In genomic region chr6:89970609-89971337, GRCh38 we compare ENCODE assay signal across 9 cellular contexts.
DNase-seq lines count a peak whose midpoint lies in the region; ATAC-seq and TF ChIP-seq lines count a peak whose summit lies in the region.
"Had no signal": no experiment of that assay in that cellular context is flagged by ENCODE, and none has a peak within 500 bp of the region (broad histone marks: within the 10 kb centered on the region; RNA-seq: fewer than 3 reads in every experiment).

No MANE protein-coding gene starts in this region.

- no peaks in the 10 kb centered on the region for H3K36me3 Mint-ChIP-seq in Caco-2 (ENCODE audit: insufficient read depth, unreplicated experiment)

- H3K4me1 ChIP-seq in Caco-2 (no peaks in the 10 kb centered on the region), PC-3 (ENCODE audit: insufficient read depth, low read length) (peaks cover 14% of the 10 kb centered on the region), lower lobe of right lung (no peaks in the 10 kb centered on the region)

- H3K4me3 Mint-ChIP-seq in Caco-2 (ENCODE audit: unreplicated experiment), result no peak overlapping the region

- peak overlapping the region; percentile 25 for H3K27ac ChIP-seq in PC-3 (ENCODE audit: low read length)
- no peak overlapping the region for H3K27ac ChIP-seq in lower lobe of right lung
- H3K27ac ChIP-seq: neutrophil had no signal

- H3K4me3 ChIP-seq in Caco-2 (ENCODE audit: low read depth, low read length), result no peak overlapping the region
- no peak overlapping the region for H3K4me3 ChIP-seq in Jurkat, Clone E6-1 (ENCODE audit: low read length)
- H3K4me3 ChIP-seq in PC-3 (ENCODE audit: low read length), result no peak overlapping the region
- H3K4me3 ChIP-seq in lower lobe of right lung, result no peak overlapping the region

- H3K27me3 ChIP-seq in Caco-2 (replicated peaks; ENCODE audit: control insufficient read depth, insufficient read depth, low read length) (no peaks in the 10 kb centered on the region), PC-3 (ENCODE audit: low read length) (no peaks in the 10 kb centered on the region), lower lobe of right lung (ENCODE audit: low read depth) (no peaks in the 10 kb centered on the region)

- peak; percentile 33 to 59 for TF ChIP-seq CTCF in Caco-2 (IDR thresholded peaks at IDR 0.05; ENCODE audit: insufficient read depth in 1 of 2, low read depth in 1 of 2, low read length in 1 of 2, severe bottlenecking in 1 of 2, unreplicated experiment in 1 of 2)
- peak; percentile 70 for TF ChIP-seq CTCF in PC-3 (conservative IDR thresholded peaks at IDR 0.05; ENCODE audit: low read depth, low read length)
- TF ChIP-seq CTCF in lower lobe of right lung (IDR thresholded peaks at IDR 0.05), result peak; percentile 55

- ATAC-seq in PC-3, result peak; percentile 90
- ATAC-seq in lower lobe of right lung, result peak; percentile 65 to 75
- no peak for ATAC-seq in GM19467 (IDR thresholded peaks at IDR 0.05; ENCODE audit: unreplicated experiment)

- BruUV-seq in Caco-2 (replicated peaks; lab: Mats Ljungman, UMichigan) (no TSS peak), PC-3 (replicated peaks; lab: Mats Ljungman, UMichigan) (no TSS peak)

- H3K4me2 ChIP-seq in PC-3 (ENCODE audit: low read length), result 0 out of 2 replicates have a peak overlapping the region, but pooled peaks have one; percentile 5

- H2AFZ ChIP-seq in PC-3 (ENCODE audit: low read length), result no peak overlapping the region

- CTCF ChIA-PET in Caco-2 (lab: Charles Lee) (interaction anchor here (1.2 to 1.3 kb wide), 2 partner anchors 30 to 509 kb away, joined by 3 to 5 read pairs; no protein-coding TSS in a partner anchor), PC-3 (lab: Charles Lee) (interaction anchor here (0.7 to 1.2 kb wide), 2 partner anchors 30 to 404 kb away, joined by 3 to 8 read pairs; no protein-coding TSS in a partner anchor)

- H3K4me1 Mint-ChIP-seq in Caco-2 (ENCODE audit: low read depth, unreplicated experiment), result no peaks in the 10 kb centered on the region

- H3K9me3 Mint-ChIP-seq in Caco-2 (ENCODE audit: unreplicated experiment), result no peaks in the 10 kb centered on the region

- H3K9me3 ChIP-seq in Caco-2 (no peaks in the 10 kb centered on the region; the same call in 1 of the 2 replicates), PC-3 (ENCODE audit: low read length) (no peaks in the 10 kb centered on the region), lower lobe of right lung (no peaks in the 10 kb centered on the region)
- H3K9me3 ChIP-seq: neutrophil had no signal

- POLR2A ChIA-PET in Caco-2 (lab: Charles Lee) (no interaction called here), PC-3 (lab: Charles Lee; ENCODE audit: unreplicated experiment) (interaction anchor here (0.5 kb wide), 1 partner anchor 314 kb away, joined by 4 read pairs; no protein-coding TSS in a partner anchor)

- no peaks in the 10 kb centered on the region for H3K79me2 ChIP-seq in PC-3 (ENCODE audit: low read length)

- DNase-seq in Caco-2 (peak in 1 of 2 experiments; percentile 54), PC-3 (peak; percentile 73), dermis blood vessel endothelial cell (peak; percentile 76), lower lobe of right lung (no peak), ureter (ENCODE audit: low spot score) (no peak), mucosa of gallbladder (ENCODE audit: low spot score) (no peak)
- DNase-seq in Jurkat, Clone E6-1 (ENCODE audit: low read depth, low spot score), result peak; percentile 51

- intact Hi-C loops in Caco-2 (cut with micrococcal nuclease; ENCODE audit: unreplicated experiment) (loop anchor here (1.0 to 2.0 kb wide), 4 partner anchors 30 to 509 kb away; no protein-coding TSS in a partner anchor), PC-3 (cut with micrococcal nuclease) (loop anchor here (1.0 to 2.0 kb wide), 6 partner anchors 30 to 509 kb away; no protein-coding TSS in a partner anchor), lower lobe of right lung (cut with DNase I) (no loop called here)

- H3K36me3 ChIP-seq in Caco-2 (ENCODE audit: control insufficient read depth, insufficient read depth, low read length), result no peaks in the 10 kb centered on the region
- H3K36me3 ChIP-seq in PC-3 (ENCODE audit: low read depth, low read length), result no peaks in the 10 kb centered on the region
- no peaks in the 10 kb centered on the region for H3K36me3 ChIP-seq in lower lobe of right lung
- H3K36me3 ChIP-seq: neutrophil had no signal

- H3K9me2 ChIP-seq in PC-3 (replicated peaks; ENCODE audit: low read length), result no peaks in the 10 kb centered on the region

- H3K9ac ChIP-seq in PC-3 (ENCODE audit: low read length), result no peak overlapping the region

- no peak overlapping the region for H3K27ac Mint-ChIP-seq in Caco-2 (ENCODE audit: unreplicated experiment)

- H3F3A ChIP-seq in PC-3 (ENCODE audit: low read length, unreplicated experiment), result no peaks in the 10 kb centered on the region

- peaks cover 13% of the 10 kb centered on the region for H3K27me3 Mint-ChIP-seq in Caco-2 (ENCODE audit: insufficient read depth, unreplicated experiment)

- H4K20me1 ChIP-seq in PC-3 (ENCODE audit: low read length), result no peaks in the 10 kb centered on the region

Comparison
In these comparisons a context has a peak if more than half of its experiments do, and no peak if none do; other contexts are left out.
1. DNase-seq: peak in Jurkat, Clone E6-1 (single experiment), PC-3 (single experiment) and dermis blood vessel endothelial cell (single experiment); none in lower lobe of right lung (single experiment), ureter (single experiment) and mucosa of gallbladder (single experiment).
2. Peak in every context shown above with its lines, with median percentiles within 50 percentile points of each other: CTCF ChIP-seq.